In the genomic region with DNA sequence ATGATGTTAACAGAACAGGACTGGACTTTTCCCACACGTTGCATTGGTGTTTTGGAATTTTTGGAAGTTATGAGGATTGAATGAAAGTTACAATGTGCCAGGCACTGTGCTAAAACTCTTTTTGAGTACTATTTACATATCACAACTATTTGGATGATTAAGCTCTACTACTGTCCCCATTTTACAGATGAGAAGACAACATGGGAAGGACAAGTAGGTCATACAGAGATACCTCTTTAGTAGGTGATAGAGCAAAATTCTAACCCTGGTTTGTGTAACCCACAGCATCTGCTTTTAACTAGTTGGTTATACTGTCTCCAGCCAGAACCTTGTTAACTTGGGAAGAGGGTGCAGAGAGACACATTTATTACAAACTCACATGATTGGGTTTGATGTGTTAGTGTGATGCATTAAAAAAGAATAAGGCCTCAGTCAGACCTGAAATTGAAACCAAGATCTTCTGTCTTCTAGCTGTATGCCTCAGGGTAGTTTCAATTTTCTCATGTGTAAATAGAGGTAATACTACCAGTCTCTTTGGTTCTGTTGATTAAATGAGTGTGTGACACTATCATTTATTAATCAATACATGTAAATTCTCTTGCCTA, we compare ENCODE assay signal across 8 cellular contexts. TPM values are rescaled to one million over a fixed set of nuclear protein-coding genes. Genes with fewer than 3 reads are reported as not detected.
DNase-seq lines count a peak whose midpoint lies in the region; ATAC-seq and TF ChIP-seq lines count a peak whose summit lies in the region.

No MANE protein-coding gene starts in this region.

- peak overlapping the region; percentile 33 for H3K9ac ChIP-seq in mesendoderm (ENCODE audit: low read length)

- H3K23ac ChIP-seq in mesendoderm (ENCODE audit: low read length): no peak overlapping the region

- peak overlapping the region; percentile 56 for H3K56ac ChIP-seq in mesendoderm (ENCODE audit: low read length)

- no CpG with 5 or more reads among the region's 1 CpG for WGBS in mesendoderm (ENCODE audit: extremely low coverage, insufficient coverage, low lambda C conversion rate)

- no peak for DNase-seq in HFF-Myc (ENCODE audit: extremely low read depth, low read depth)
- DNase-seq in SK-MEL-5 (ENCODE audit: low read depth, low spot score): peak; percentile 56
- no peak for DNase-seq in mesendoderm
- no peak for DNase-seq in NCI-H2171 (lab: John Stamatoyannopoulos, UW)
- DNase-seq in NCI-H1417 (lab: John Stamatoyannopoulos, UW): no peak
- no peak for DNase-seq in omental fat pad (ENCODE audit: low spot score)
- DNase-seq in A172 (ENCODE audit: low spot score): no peak

- H2AK5ac ChIP-seq in mesendoderm (ENCODE audit: low read length): no peak overlapping the region

- no peaks in the 10 kb centered on the region for H3K27me3 ChIP-seq in mesendoderm (ENCODE audit: insufficient read depth, low read length, poor library complexity)

- H2BK120ac ChIP-seq in mesendoderm (ENCODE audit: low read depth, low read length): no peak overlapping the region

- H3K36me3 ChIP-seq in mesendoderm (ENCODE audit: control insufficient read depth, insufficient read depth, low read length): no peaks in the 10 kb centered on the region

- TF ChIP-seq CTCF in HFF-Myc (IDR thresholded peaks at IDR 0.05; ENCODE audit: low read depth, low read length, missing control alignments) (no peak), omental fat pad (IDR thresholded peaks at IDR 0.05) (no peak)

- no peak overlapping the region for H3K27ac ChIP-seq in mesendoderm (ENCODE audit: low read depth, low read length)

- H4K8ac ChIP-seq in mesendoderm (ENCODE audit: low read depth, low read length): no peak overlapping the region

- in situ Hi-C loops in SK-MEL-5 (cut with HindIII; ENCODE audit: low pct_unique_long_range_greater_than_20kb, low sequenced_read_pairs): no loop called here

- no peak overlapping the region for H3K4ac ChIP-seq in mesendoderm (ENCODE audit: low read depth, low read length)

- H3K4me3 ChIP-seq in HFF-Myc (replicated peaks; ENCODE audit: low read depth, low read length) (peak overlapping the region; percentile 90), mesendoderm (ENCODE audit: low read length) (no peak overlapping the region)

- H3K4me1 ChIP-seq in mesendoderm (ENCODE audit: control insufficient read depth, low read depth, low read length): no peaks in the 10 kb centered on the region

- no peak overlapping the region for H2BK5ac ChIP-seq in mesendoderm (ENCODE audit: low read length)

- H3K18ac ChIP-seq in mesendoderm (ENCODE audit: low read length): no peak overlapping the region

- peak overlapping the region; percentile 8 for H3K4me2 ChIP-seq in mesendoderm (ENCODE audit: low read length)

- H3K79me1 ChIP-seq in mesendoderm (ENCODE audit: low read length): peaks cover 7% of the 10 kb centered on the region

- H3K79me2 ChIP-seq in mesendoderm (ENCODE audit: control insufficient read depth, insufficient read depth, low read length): peaks cover 19% of the 10 kb centered on the region

- ATAC-seq in GM18517 (IDR thresholded peaks at IDR 0.05; ENCODE audit: unreplicated experiment): peak; percentile 47
- ATAC-seq in omental fat pad (ENCODE audit: low FRiP score): no peak

- H2BK15ac ChIP-seq in mesendoderm (replicated peaks; ENCODE audit: low read depth): no peak overlapping the region

- no peak overlapping the region for H4K5ac ChIP-seq in mesendoderm (ENCODE audit: low read length)

RNA-seq across cellular contexts. Expression of gene NDUFB4, which starts 1.4 kb away (rescaled TPM):
- total RNA-seq in SK-MEL-5 (2014; rRNA removed; shearing (Covaris generic)): 291 and 293 TPM in 2 replicates
- polyA plus RNA-seq in SK-MEL-5 (2015; cell fraction: cytosol; rRNA removed): 273 and 305 TPM in 2 replicates
- polyA plus RNA-seq in SK-MEL-5 (2015; cell fraction: nucleus; rRNA removed): 23.1 and 58.8 TPM in 2 replicates
- polyA plus RNA-seq in mesendoderm (2013, experiment 1 of 2): 470 TPM
- 483 TPM for polyA plus RNA-seq in mesendoderm (2013, experiment 2 of 2)
- 100 to 1,000 TPM in 1 of 4 donors, 10 to 100 TPM in 3; 54.9 to 109 (median 74.1) TPM for total RNA-seq in omental fat pad
- 203 and 290 TPM in 2 replicates for total RNA-seq in A172 (2014; rRNA removed; shearing (Covaris generic))
